8 cellular contexts compared by ENCODE assay signal in the genomic region with DNA sequence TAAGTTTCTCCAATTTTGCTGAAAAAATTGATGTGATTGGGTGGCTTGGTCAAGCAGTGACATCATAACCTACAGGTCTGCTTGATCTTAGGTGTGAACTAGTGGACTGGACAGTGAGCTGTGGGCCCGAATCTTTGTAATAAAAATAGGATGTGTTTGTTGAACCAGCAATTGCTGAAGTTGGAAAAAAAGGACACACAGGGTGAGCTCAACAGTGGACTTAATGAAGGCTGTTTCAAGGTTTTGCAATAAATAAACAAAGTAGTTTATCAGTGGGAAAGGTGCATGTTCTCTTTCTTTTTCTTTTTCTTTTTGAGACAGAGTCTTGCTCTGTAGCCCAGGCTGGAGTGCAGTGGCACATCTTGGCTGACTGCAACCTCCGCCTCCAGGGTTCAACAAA.
"Had no signal": no experiment of that assay in that cellular context is flagged by ENCODE, and none has a peak within 500 bp of the region (broad histone marks: within the 10 kb centered on the region; RNA-seq: fewer than 3 reads in every experiment).

No MANE protein-coding gene starts in this region.

- H3K4me3 ChIP-seq: GM12878 had no signal

- FAIRE-seq: G401.6, GM12878, GM12891, GM12892, GM18507, GM19239 had no signal

- DNase-seq: GDM1, GF-D8 had no signal

- ATAC-seq: GM12878 had no signal
